8 cellular contexts compared by ENCODE assay signal in the genomic region with DNA sequence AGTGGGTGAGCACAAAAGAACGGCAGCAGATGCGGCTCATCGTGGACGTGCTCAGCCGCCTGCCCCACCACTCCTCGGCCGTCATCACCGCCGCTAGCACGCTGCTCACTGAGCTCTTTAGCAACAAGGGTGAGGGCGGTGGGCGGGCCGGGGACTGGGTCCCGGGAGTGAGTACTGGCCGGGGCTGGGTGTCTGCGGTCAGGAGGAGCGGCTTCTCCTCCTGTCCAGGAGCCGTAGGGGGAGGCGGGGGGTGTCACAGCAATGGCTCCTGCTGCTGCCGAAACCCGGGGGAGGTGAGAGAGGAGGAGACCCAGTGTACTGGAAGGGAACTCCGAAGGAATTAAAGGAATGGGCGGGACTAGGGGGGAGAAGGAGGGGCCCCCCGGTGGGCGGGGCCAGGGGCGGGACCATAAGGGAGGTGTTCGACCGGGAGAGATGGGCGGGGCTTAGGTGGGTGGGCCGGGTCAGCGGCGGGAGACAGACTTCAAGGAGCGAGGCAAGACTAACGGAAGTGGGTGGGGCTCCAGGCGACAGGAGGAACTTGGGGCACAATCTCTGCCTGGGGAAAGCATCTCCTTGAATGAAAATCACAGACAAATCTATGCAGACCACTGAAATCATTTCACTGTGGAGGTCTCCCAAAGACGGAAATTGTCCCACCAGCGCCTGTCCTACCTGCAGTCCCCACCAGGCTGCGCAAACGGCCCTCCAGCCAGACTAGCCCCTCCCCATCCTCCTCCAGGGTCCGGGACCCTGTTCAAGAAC. TPM values are rescaled to one million over a fixed set of nuclear protein-coding genes. Genes with fewer than 3 reads are reported as not detected.
A peak's percentile ranks its signal among the peaks of the same experiment; 100 is the strongest.
DNase-seq lines count a peak whose midpoint lies in the region; ATAC-seq and TF ChIP-seq lines count a peak whose summit lies in the region.

No MANE protein-coding gene starts in this region.

- peak; percentile 70 for ATAC-seq in GM19397 (IDR thresholded peaks at IDR 0.05; ENCODE audit: unreplicated experiment)

- no peaks in the 10 kb centered on the region for H3K9me3 ChIP-seq in BLaER1
- no peaks in the 10 kb centered on the region for H3K9me3 ChIP-seq in esophagus (ENCODE audit: control insufficient read depth in 2 of 2, insufficient read depth in 1 of 2, low read depth in 1 of 2, low read length in 1 of 2)
- no peaks in the 10 kb centered on the region for H3K9me3 ChIP-seq in muscle layer of colon (ENCODE audit: low read length)

- TF ChIP-seq RAD21 in Ishikawa (IDR thresholded peaks at IDR 0.05; ENCODE audit: low read depth) = 0 out of 2 replicates have a peak, but pooled peaks have one; percentile 25

- H3K4me1 ChIP-seq in BLaER1 (peaks cover 48% of the 10 kb centered on the region), esophagus (ENCODE audit: control insufficient read depth in 2 of 2, insufficient read depth in 2 of 2, low read length in 1 of 2) (peaks cover 18 to 32% of the 10 kb centered on the region in 2 donors), muscle layer of colon (ENCODE audit: insufficient read depth, low read length) (peaks cover 24% of the 10 kb centered on the region)

- H3K36me3 ChIP-seq in BLaER1 (peaks cover 20% of the 10 kb centered on the region; the same call in 1 of the 2 replicates), esophagus (ENCODE audit: control insufficient read depth in 2 of 2, insufficient read depth in 2 of 2, low read length in 1 of 2) (peaks cover 0 to 5% of the 10 kb centered on the region in 2 donors), muscle layer of colon (ENCODE audit: insufficient read depth, low read length) (peaks cover 3% of the 10 kb centered on the region)

- peaks cover 58% of the 10 kb centered on the region for H3K27me3 ChIP-seq in BLaER1
- H3K27me3 ChIP-seq in esophagus (ENCODE audit: control insufficient read depth in 1 of 2, insufficient read depth in 2 of 2, low read length in 2 of 2) = peaks cover 0 to 5% of the 10 kb centered on the region in 2 donors
- peaks cover 12 to 44% of the 10 kb centered on the region in 2 donors for H3K27me3 ChIP-seq in muscle layer of colon (ENCODE audit: control insufficient read depth in 1 of 2, insufficient read depth in 2 of 2, low read length in 2 of 2)

- DNase-seq in OCI-M2 (lab: John Stamatoyannopoulos, UW; ENCODE audit: unreplicated experiment) = peak; percentile 33
- peak; percentile 99 for DNase-seq in activated T-cell treated with anti-CD3 and anti-CD28 coated beads for 4 hours
- DNase-seq in stimulated activated CD8-positive, alpha-beta memory T cell treated with anti-CD3 and anti-CD28 coated beads, Interleukin-4, amount 100 ng/mL, for 4 hours (ENCODE audit: low read depth in 2 of 2, low spot score in 1 of 2) = peak; percentile 95 to 96

- H3K27ac ChIP-seq in BLaER1 (no peak overlapping the region), esophagus (ENCODE audit: low read depth in 2 of 2, low read length in 1 of 2) (peak overlapping the region; percentile 66 to 81), muscle layer of colon (ENCODE audit: low read depth, low read length) (peak overlapping the region; percentile 29)

- 1% methylated on average over 39 to 40 of the region's 40 CpGs for WGBS in esophagus, 2 donors

- H4K20me1 ChIP-seq in BLaER1 = peaks cover 27% of the 10 kb centered on the region

- no peak for TF ChIP-seq EP300 in Ishikawa (IDR thresholded peaks at IDR 0.05; ENCODE audit: borderline replicate concordance)

- peak overlapping the region; percentile 100 for H3K4me2 ChIP-seq in BLaER1

- H3K9ac ChIP-seq in BLaER1 (peak overlapping the region; percentile 69), muscle layer of colon (ENCODE audit: low read length) (no peak overlapping the region)

- H3K4me3 ChIP-seq in BLaER1 = peak overlapping the region; percentile 75
- peak overlapping the region; percentile 48 to 63 for H3K4me3 ChIP-seq in esophagus (ENCODE audit: low read depth in 1 of 2, low read length in 2 of 2)
- peak overlapping the region; percentile 38 to 65 for H3K4me3 ChIP-seq in muscle layer of colon (ENCODE audit: low read depth in 1 of 2, low read length in 2 of 2)

TF ChIP-seq in Ishikawa, 13 proteins besides CTCF, POLR2A, EP300 and RAD21:
- TF ChIP-seq TEAD4 (IDR thresholded peaks at IDR 0.05) (no peak), CREB1 (IDR thresholded peaks at IDR 0.05; ENCODE audit: low read depth) (no peak), EGR1 (IDR thresholded peaks at IDR 0.05) (no peak), NFIC (IDR thresholded peaks at IDR 0.05) (no peak), TAF1 (IDR thresholded peaks at IDR 0.05; ENCODE audit: low read depth) (peak; percentile 50; the same call in 1 of the 2 replicates), YY1 (IDR thresholded peaks at IDR 0.05; ENCODE audit: low read depth) (peak; percentile 66), ZBTB7A (IDR thresholded peaks at IDR 0.05; ENCODE audit: low read depth) (peak; percentile 75), MAX (IDR thresholded peaks at IDR 0.05) (peak; percentile 79), USF1 (IDR thresholded peaks at IDR 0.05) (no peak), FOXM1 (IDR thresholded peaks at IDR 0.05; ENCODE audit: borderline replicate concordance, low read depth) (no peak), REST (IDR thresholded peaks at IDR 0.05; ENCODE audit: low read depth) (no peak), CEBPB (IDR thresholded peaks at IDR 0.05) (no peak; the same call in 1 of the 2 replicates), TCF12 (IDR thresholded peaks at IDR 0.05; ENCODE audit: low read depth) (no peak)
TF ChIP-seq in Ishikawa: peak in this region for 4.

RNA-seq across cellular contexts. Expression of gene NAGS, which starts 2.3 kb away (rescaled TPM):
- polyA plus RNA-seq in esophagus = 1 to 10 TPM in 1 of 2 donors, under 1 TPM in 1; 0.67 to 1.9 TPM

RNA-seq across cellular contexts. Expression of gene TMEM101, which starts 8.0 kb away (rescaled TPM):
- 10 to 100 TPM; 12.9 to 26.5 TPM for polyA plus RNA-seq in esophagus

RNA-seq across cellular contexts. Expression of gene PYY, which starts 53.0 kb away (rescaled TPM):
- not detected for polyA plus RNA-seq in esophagus

RNA-seq across cellular contexts. Expression of gene LSM12, which starts 59.7 kb away (rescaled TPM):
- 10 to 100 TPM; 25.4 to 46.9 TPM for polyA plus RNA-seq in esophagus

Comparison
In these comparisons a context has a peak if more than half of its experiments do, and no peak if none do; other contexts are left out.
1. DNase-seq: peak in every context shown above with its lines; median percentile 99 in activated T-cell treated with anti-CD3 and anti-CD28 coated beads for 4 hours; 96 in stimulated activated CD8-positive, alpha-beta memory T cell treated with anti-CD3 and anti-CD28 coated beads, Interleukin-4, amount 100 ng/mL, for 4 hours; 33 in OCI-M2.